ENCODE assay signal across 14 cellular contexts in genomic region chr4:47209833-47210232, GRCh38.
DNase-seq lines count a peak whose midpoint lies in the region; ATAC-seq and TF ChIP-seq lines count a peak whose summit lies in the region.
"Had no signal": no experiment of that assay in that cellular context is flagged by ENCODE, and none has a peak within 500 bp of the region (broad histone marks: within the 10 kb centered on the region; RNA-seq: fewer than 3 reads in every experiment).

No MANE protein-coding gene starts in this region.

- DNase-seq in A172 (ENCODE audit: low spot score): peak; percentile 76
- DNase-seq in HFFc6: peak; percentile 70
- peak; percentile 40 for DNase-seq in astrocyte of the cerebellum (ENCODE audit: low read depth)
- DNase-seq in glomerular visceral epithelial cell (ENCODE audit: extremely low spot score): peak; percentile 68
- DNase-seq in NCI-H2196 treated with DMSO at 0.1 percent for 48 hours (lab: John Stamatoyannopoulos, UW; ENCODE audit: unreplicated experiment): no peak
- no peak for DNase-seq in activated naive CD4-positive, alpha-beta T cell treated with anti-CD3 and anti-CD28 coated beads, Interleukin-2, amount 10 ng/mL, durations not matched to agents 7 days and 5 days
- DNase-seq: activated CD8-positive, alpha-beta T cell treated with anti-CD3 and anti-CD28 coated beads for 36 hours; mesendoderm; NCI-H1417 treated with DMSO at 0.1 percent for 48 hours; NCI-H526 treated with DMSO at 0.1 percent for 48 hours; ovary had no signal

- H3K4me1 Mint-ChIP-seq in HFFc6 (ENCODE audit: low read depth): peaks cover 63% of the 10 kb centered on the region
- H3K4me1 Mint-ChIP-seq in activated naive CD4-positive, alpha-beta T cell treated with anti-CD3 and anti-CD28 coated beads, Interleukin-2, amount 10 ng/mL, durations not matched to agents 7 days and 5 days: no peaks in the 10 kb centered on the region
- H3K4me1 Mint-ChIP-seq: IgD-negative memory B cell had no signal

- no peak overlapping the region; the same call in 1 of the 2 replicates for H3K4me3 Mint-ChIP-seq in HFFc6
- no peak overlapping the region for H3K4me3 Mint-ChIP-seq in activated naive CD4-positive, alpha-beta T cell treated with anti-CD3 and anti-CD28 coated beads, Interleukin-2, amount 10 ng/mL, durations not matched to agents 7 days and 5 days
- H3K4me3 Mint-ChIP-seq: activated CD8-positive, alpha-beta T cell treated with anti-CD3 and anti-CD28 coated beads for 36 hours; IgD-negative memory B cell had no signal

- no peaks in the 10 kb centered on the region for H3K9me3 Mint-ChIP-seq in HFFc6
- no peaks in the 10 kb centered on the region for H3K9me3 Mint-ChIP-seq in activated naive CD4-positive, alpha-beta T cell treated with anti-CD3 and anti-CD28 coated beads, Interleukin-2, amount 10 ng/mL, durations not matched to agents 7 days and 5 days
- H3K9me3 Mint-ChIP-seq: activated CD8-positive, alpha-beta T cell treated with anti-CD3 and anti-CD28 coated beads for 36 hours; IgD-negative memory B cell had no signal

- peak overlapping the region; percentile 74 for H3K27ac Mint-ChIP-seq in HFFc6
- H3K27ac Mint-ChIP-seq in activated naive CD4-positive, alpha-beta T cell treated with anti-CD3 and anti-CD28 coated beads, Interleukin-2, amount 10 ng/mL, durations not matched to agents 7 days and 5 days: no peak overlapping the region
- H3K27ac Mint-ChIP-seq: activated CD8-positive, alpha-beta T cell treated with anti-CD3 and anti-CD28 coated beads for 36 hours; IgD-negative memory B cell had no signal

- CTCF ChIA-PET in activated naive CD4-positive, alpha-beta T cell treated with anti-CD3 and anti-CD28 coated beads, Interleukin-2, amount 10 ng/mL, durations not matched to agents 7 days and 5 days (lab: Charles Lee): no interaction called here

- no peaks in the 10 kb centered on the region for H3K36me3 Mint-ChIP-seq in HFFc6 (ENCODE audit: low read depth)
- H3K36me3 Mint-ChIP-seq in activated naive CD4-positive, alpha-beta T cell treated with anti-CD3 and anti-CD28 coated beads, Interleukin-2, amount 10 ng/mL, durations not matched to agents 7 days and 5 days: no peaks in the 10 kb centered on the region
- H3K36me3 Mint-ChIP-seq: IgD-negative memory B cell had no signal

- TF ChIP-seq CTCF in HFFc6 (IDR thresholded peaks at IDR 0.05): no peak
- TF ChIP-seq CTCF in astrocyte of the cerebellum (IDR thresholded peaks at IDR 0.05; ENCODE audit: low read depth, low read length, missing control alignments): no peak

- ATAC-seq in GM19023 (IDR thresholded peaks at IDR 0.05; ENCODE audit: unreplicated experiment): no peak
- no peak for ATAC-seq in GM19035 (IDR thresholded peaks at IDR 0.05; ENCODE audit: unreplicated experiment)
- ATAC-seq: activated CD8-positive, alpha-beta T cell treated with anti-CD3 and anti-CD28 coated beads for 36 hours had no signal

- no peak overlapping the region for H3K4me3 ChIP-seq in astrocyte of the cerebellum (ENCODE audit: low read depth, low read length)
- H3K4me3 ChIP-seq: ovary had no signal

- H3K27me3 Mint-ChIP-seq in HFFc6 (ENCODE audit: insufficient read depth): no peaks in the 10 kb centered on the region
- H3K27me3 Mint-ChIP-seq in activated naive CD4-positive, alpha-beta T cell treated with anti-CD3 and anti-CD28 coated beads, Interleukin-2, amount 10 ng/mL, durations not matched to agents 7 days and 5 days: no peaks in the 10 kb centered on the region
- H3K27me3 Mint-ChIP-seq: IgD-negative memory B cell had no signal

- in situ Hi-C loops in astrocyte of the cerebellum (cut with HindIII; ENCODE audit: low sequenced_read_pairs): no loop called here

Comparison
In these comparisons a context has a peak if more than half of its experiments do, and no peak if none do; other contexts are left out.
1. DNase-seq: peak in A172 (single experiment), HFFc6 (single experiment), astrocyte of the cerebellum (single experiment) and glomerular visceral epithelial cell (single experiment); none in NCI-H2196 treated with DMSO at 0.1 percent for 48 hours (single experiment) and activated naive CD4-positive, alpha-beta T cell treated with anti-CD3 and anti-CD28 coated beads, Interleukin-2, amount 10 ng/mL, durations not matched to agents 7 days and 5 days (single experiment).